16 cellular contexts compared by ENCODE assay signal in the genomic region with DNA sequence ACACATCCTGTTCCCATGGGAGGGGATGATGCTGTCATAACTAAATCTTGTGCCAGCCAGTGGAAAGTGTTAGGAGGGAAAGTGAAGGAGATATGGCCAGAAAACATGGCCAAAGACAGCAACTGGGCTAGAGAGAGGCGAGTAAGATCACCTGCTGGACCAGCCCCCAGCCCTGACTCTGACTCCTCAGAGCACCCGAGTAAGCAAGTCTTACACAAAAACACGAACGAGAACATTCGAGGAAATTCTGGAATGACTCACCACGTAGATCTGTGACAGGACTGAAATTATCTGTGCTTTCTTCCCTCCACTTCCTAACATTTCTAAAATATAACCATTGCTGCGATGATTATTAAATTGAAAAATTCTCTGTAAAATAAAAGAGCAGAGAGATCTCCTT. TPM values are rescaled to one million over a fixed set of nuclear protein-coding genes. Genes with fewer than 3 reads are reported as not detected.
DNase-seq lines count a peak whose midpoint lies in the region; ATAC-seq, FAIRE-seq and TF ChIP-seq lines count a peak whose summit lies in the region.
"Had no signal": no experiment of that assay in that cellular context is flagged by ENCODE, and none has a peak within 500 bp of the region (broad histone marks: within the 10 kb centered on the region; RNA-seq: fewer than 3 reads in every experiment).

No MANE protein-coding gene starts in this region.

- peak overlapping the region; percentile 54 for H3K4me3 Mint-ChIP-seq in CD4-positive, alpha-beta T cell
- no peak overlapping the region for H3K4me3 Mint-ChIP-seq in mesothelial cell of epicardium
- H3K4me3 Mint-ChIP-seq: stimulated activated naive B cell treated with anti-CD40 and anti-IgM and Interleukin-4, amounts not matched to agents 10 μg/mL and 1 μg/mL and 100 μg/mL, for 72 hours had no signal

- peaks cover 46% of the 10 kb centered on the region for H3K4me1 Mint-ChIP-seq in CD4-positive, alpha-beta T cell (ENCODE audit: low read depth)
- no peaks in the 10 kb centered on the region for H3K4me1 Mint-ChIP-seq in mesothelial cell of epicardium

- intact Hi-C loops in CD4-positive, alpha-beta T cell (cut with DNase I, micrococcal nuclease), result no loop called here

- TF ChIP-seq CTCF in CD4-positive, alpha-beta T cell (IDR thresholded peaks at IDR 0.05), result no peak
- TF ChIP-seq CTCF in mesothelial cell of epicardium (IDR thresholded peaks at IDR 0.05; ENCODE audit: unreplicated experiment), result no peak

- no peak overlapping the region for H3K27ac ChIP-seq in CD4-positive, alpha-beta T cell (ENCODE audit: low read depth, low read length)
- H3K27ac ChIP-seq: cardiac muscle cell, pancreas, RWPE1 had no signal

- no peaks in the 10 kb centered on the region for H3K27me3 Mint-ChIP-seq in CD4-positive, alpha-beta T cell
- no peaks in the 10 kb centered on the region for H3K27me3 Mint-ChIP-seq in mesothelial cell of epicardium (ENCODE audit: low read depth)
- H3K27me3 Mint-ChIP-seq: stimulated activated naive B cell treated with anti-CD40 and anti-IgM and Interleukin-4, amounts not matched to agents 10 μg/mL and 1 μg/mL and 100 μg/mL, for 72 hours had no signal

- DNase-seq in CD4-positive, alpha-beta T cell, result no peak
- DNase-seq in GM19239 (ENCODE audit: insufficient read length, low spot score) (no peak), amniotic epithelial cell (ENCODE audit: low read depth) (peak; percentile 58), glomerular visceral epithelial cell (ENCODE audit: extremely low spot score) (no peak), AML-193 (lab: John Stamatoyannopoulos, UW) (no peak), mesothelial cell of epicardium (ENCODE audit: low spot score in 2 of 2, unreplicated experiment in 2 of 2) (no peak)
- DNase-seq in effector CD4-positive, alpha-beta T cell, result no peak
- DNase-seq: erythroblast; mammary epithelial cell; NCI-H1436; NCI-H524; pancreas; stimulated activated naive B cell treated with anti-CD40 and anti-IgM and Interleukin-4, amounts not matched to agents 10 μg/mL and 1 μg/mL and 100 μg/mL, for 72 hours had no signal

- H3K27ac Mint-ChIP-seq in CD4-positive, alpha-beta T cell, result peak overlapping the region; percentile 91
- no peak overlapping the region for H3K27ac Mint-ChIP-seq in mesothelial cell of epicardium

- no peaks in the 10 kb centered on the region for H3K9me3 Mint-ChIP-seq in CD4-positive, alpha-beta T cell
- no peaks in the 10 kb centered on the region for H3K9me3 Mint-ChIP-seq in mesothelial cell of epicardium
- H3K9me3 Mint-ChIP-seq: stimulated activated naive B cell treated with anti-CD40 and anti-IgM and Interleukin-4, amounts not matched to agents 10 μg/mL and 1 μg/mL and 100 μg/mL, for 72 hours had no signal

- ATAC-seq in CD4-positive, alpha-beta T cell (ENCODE audit: poor library complexity), result no peak
- peak; percentile 53 for ATAC-seq in HG03095 (IDR thresholded peaks at IDR 0.05; ENCODE audit: unreplicated experiment)
- ATAC-seq: pancreas had no signal

- no peaks in the 10 kb centered on the region for H3K27me3 ChIP-seq in CD4-positive, alpha-beta T cell (ENCODE audit: control insufficient read depth, insufficient read depth, low read length)
- H3K27me3 ChIP-seq: cardiac muscle cell, pancreas had no signal

- no peaks in the 10 kb centered on the region for H3K9me3 ChIP-seq in CD4-positive, alpha-beta T cell (ENCODE audit: control insufficient read depth, low read length)
- H3K9me3 ChIP-seq: pancreas had no signal

- peak; percentile 14 for FAIRE-seq in GM19239 (lab: Jason Lieb, UNC)
- FAIRE-seq: pancreas had no signal

- peaks cover 45% of the 10 kb centered on the region for H3K36me3 Mint-ChIP-seq in CD4-positive, alpha-beta T cell (ENCODE audit: low read depth)
- peaks cover 21% of the 10 kb centered on the region for H3K36me3 Mint-ChIP-seq in mesothelial cell of epicardium

- POLR2A ChIA-PET in CD4-positive, alpha-beta T cell (lab: Charles Lee), result interaction anchor here (0.6 to 0.9 kb wide), 3 partner anchors 9 to 112 kb away, joined by 3 to 6 read pairs (median 3); no protein-coding TSS in a partner anchor

- CTCF ChIA-PET in CD4-positive, alpha-beta T cell (lab: Charles Lee), result no interaction called here

RNA-seq across cellular contexts. Expression of a gene that starts 9.2 kb away (rescaled TPM):
- total RNA-seq in CD4-positive, alpha-beta T cell, result 10 to 100 TPM; 15.8 to 19.9 TPM
- 61.5 to 70.6 TPM (median 69.0 TPM) in 3 replicates for total RNA-seq in mesothelial cell of epicardium
